Comparison of ENCODE assay signal across 8 cellular contexts in the genomic region with DNA sequence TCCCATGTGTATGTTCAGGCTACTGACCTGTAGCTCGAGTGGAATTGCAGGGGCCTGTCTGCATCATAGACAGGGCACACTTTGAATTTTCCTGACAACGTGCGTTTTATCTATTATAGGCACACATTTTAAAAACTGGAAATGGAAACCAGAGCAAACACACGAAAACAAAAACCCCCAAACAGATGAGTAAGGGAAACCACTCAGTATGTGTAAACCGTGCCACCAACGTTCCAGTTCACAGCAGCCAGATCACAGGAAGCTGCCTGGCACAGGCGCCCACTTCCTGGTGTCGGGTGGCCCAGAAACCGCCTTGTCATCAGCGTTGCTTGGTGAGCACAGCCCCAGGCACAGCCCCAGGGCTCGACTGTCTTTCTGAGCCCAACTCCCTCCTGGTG. TPM values are rescaled to one million over a fixed set of nuclear protein-coding genes. Genes with fewer than 3 reads are reported as not detected.
DNase-seq lines count a peak whose midpoint lies in the region; ATAC-seq and TF ChIP-seq lines count a peak whose summit lies in the region.

No MANE protein-coding gene starts in this region.

- TF ChIP-seq CTCF in GM20000 (IDR thresholded peaks at IDR 0.05; ENCODE audit: extremely low read depth, missing control alignments) = no peak

- peak overlapping the region; percentile 91 to 92 for H3K27ac Mint-ChIP-seq in T-cell
- peak overlapping the region; percentile 95 for H3K27ac Mint-ChIP-seq in activated naive CD8-positive, alpha-beta T cell treated with anti-CD3 and anti-CD28 coated beads for 36 hours

- POLR2A ChIA-PET in T-cell (lab: Charles Lee) = interaction anchor here in 1 of 2 donors (1.1 kb wide), 1 partner anchor 37 kb away, joined by 3 read pairs; no protein-coding TSS in a partner anchor

- CTCF ChIA-PET in T-cell (lab: Charles Lee) = interaction anchor here in 1 of 2 donors (0.6 kb wide), 2 partner anchors 27 to 84 kb away, joined by 3 to 9 read pairs; no protein-coding TSS in a partner anchor

- H3K36me3 Mint-ChIP-seq in T-cell = no peaks in the 10 kb centered on the region
- no peaks in the 10 kb centered on the region for H3K36me3 Mint-ChIP-seq in activated naive CD8-positive, alpha-beta T cell treated with anti-CD3 and anti-CD28 coated beads for 36 hours

- H3K27me3 Mint-ChIP-seq in T-cell = no peaks in the 10 kb centered on the region
- peaks cover 5% of the 10 kb centered on the region for H3K27me3 Mint-ChIP-seq in activated naive CD8-positive, alpha-beta T cell treated with anti-CD3 and anti-CD28 coated beads for 36 hours

- no peaks in the 10 kb centered on the region for H3K9me3 Mint-ChIP-seq in T-cell
- H3K9me3 Mint-ChIP-seq in activated naive CD8-positive, alpha-beta T cell treated with anti-CD3 and anti-CD28 coated beads for 36 hours = no peaks in the 10 kb centered on the region

- peak; percentile 77 for DNase-seq in COLO668 (lab: John Stamatoyannopoulos, UW; ENCODE audit: unreplicated experiment)
- DNase-seq in GM20000 (ENCODE audit: low spot score) = peak; percentile 76
- DNase-seq in T-cell = peak; percentile 61 to 93 (median 86)
- peak; percentile 84 for DNase-seq in activated naive CD8-positive, alpha-beta T cell treated with anti-CD3 and anti-CD28 coated beads for 36 hours
- DNase-seq in left kidney (ENCODE audit: low read depth, low spot score) = peak; percentile 58
- peak; percentile 76 to 83 for DNase-seq in stimulated activated CD8-positive, alpha-beta memory T cell treated with anti-CD3 and anti-CD28 coated beads, Interleukin-4, amount 100 ng/mL, for 4 hours (ENCODE audit: low read depth in 2 of 2, low spot score in 1 of 2)
- no peak for DNase-seq in NCI-H526 (lab: John Stamatoyannopoulos, UW)

- peak overlapping the region; percentile 60 to 69 (median 65) for H3K4me3 Mint-ChIP-seq in T-cell
- peak overlapping the region; percentile 54 for H3K4me3 Mint-ChIP-seq in activated naive CD8-positive, alpha-beta T cell treated with anti-CD3 and anti-CD28 coated beads for 36 hours

- ATAC-seq in HG03565 (IDR thresholded peaks at IDR 0.05; ENCODE audit: unreplicated experiment) = peak; percentile 83
- ATAC-seq in T-cell (replicated peaks in 1 of 4) = peak; percentile 99

- H3K4me1 Mint-ChIP-seq in T-cell = peaks cover 24 to 44% (median 37%) of the 10 kb centered on the region in 3 donors
- peaks cover 26% of the 10 kb centered on the region for H3K4me1 Mint-ChIP-seq in activated naive CD8-positive, alpha-beta T cell treated with anti-CD3 and anti-CD28 coated beads for 36 hours

RNA-seq across cellular contexts. Expression of gene DNAJB6, which starts 34.5 kb away (rescaled TPM):
- total RNA-seq in T-cell = 100 to 1,000 TPM in 2 of 5 donors, 10 to 100 TPM in 3; 80.7 to 195 (median 89.1) TPM
- total RNA-seq in activated naive CD8-positive, alpha-beta T cell treated with anti-CD3 and anti-CD28 coated beads for 36 hours = 10 to 100 TPM; 77.5 to 78.0 TPM

Comparison
In these comparisons a context has a peak if more than half of its experiments do, and no peak if none do; other contexts are left out.
1. DNase-seq: peak in COLO668 (single experiment), GM20000 (single experiment), T-cell (34 of 34), activated naive CD8-positive, alpha-beta T cell treated with anti-CD3 and anti-CD28 coated beads for 36 hours (single experiment), left kidney (single experiment) and stimulated activated CD8-positive, alpha-beta memory T cell treated with anti-CD3 and anti-CD28 coated beads, Interleukin-4, amount 100 ng/mL, for 4 hours (2 of 2); none in NCI-H526 (0 of 2).